8 cellular contexts compared by ENCODE assay signal in the genomic region with DNA sequence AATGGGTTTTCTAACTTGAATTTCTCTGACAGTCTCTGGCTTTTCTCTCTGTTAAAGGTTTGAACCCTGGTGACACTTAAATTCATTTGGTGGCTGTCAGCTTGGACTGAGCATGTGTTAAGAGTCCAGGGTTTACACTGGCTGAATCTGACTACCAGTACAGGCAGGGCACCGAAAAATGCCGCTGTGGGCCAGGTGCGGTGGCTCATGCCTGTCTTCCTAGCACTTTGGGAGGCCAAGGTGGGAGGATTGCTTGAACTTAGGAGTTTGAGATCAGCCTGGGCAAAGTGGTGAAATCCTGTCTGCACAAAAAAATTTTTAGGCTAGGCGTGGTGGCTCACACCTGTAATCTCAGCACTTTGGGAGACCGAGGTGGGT. TPM values are rescaled to one million over a fixed set of nuclear protein-coding genes. Genes with fewer than 3 reads are reported as not detected.
DNase-seq lines count a peak whose midpoint lies in the region; ATAC-seq and TF ChIP-seq lines count a peak whose summit lies in the region.
"Had no signal": no experiment of that assay in that cellular context is flagged by ENCODE, and none has a peak within 500 bp of the region (broad histone marks: within the 10 kb centered on the region; RNA-seq: fewer than 3 reads in every experiment).

No MANE protein-coding gene starts in this region.

- DNase-seq in HCT116 (ENCODE audit: low read depth, low spot score) (no peak), foreskin fibroblast (no peak), NCI-H1417 (lab: John Stamatoyannopoulos, UW) (no peak), HT-29 (ENCODE audit: low spot score) (no peak), SKM-1 treated with dmso at 0.1 percent for 144 hours (lab: John Stamatoyannopoulos, UW; ENCODE audit: unreplicated experiment) (no peak)
- no peak for DNase-seq in activated CD4-positive, alpha-beta memory T cell treated with anti-CD3 and anti-CD28 coated beads for 36 hours
- DNase-seq: MG63 had no signal

- H3K4me1 Mint-ChIP-seq in activated CD4-positive, alpha-beta memory T cell treated with anti-CD3 and anti-CD28 coated beads for 36 hours (ENCODE audit: low read depth), result peaks cover 62% of the 10 kb centered on the region

- H3K9ac ChIP-seq in HCT116 (ENCODE audit: low read length) (no peak overlapping the region), skeletal muscle satellite cell (ENCODE audit: low read depth, low read length) (peak overlapping the region; percentile 89)

- H3K9me2 ChIP-seq in HCT116 (ENCODE audit: insufficient read depth), result no peaks in the 10 kb centered on the region

- H3K4me1 ChIP-seq in HCT116 (ENCODE audit: control insufficient read depth in 1 of 2, insufficient read depth in 2 of 2, low read length in 2 of 2), result peaks cover 19 to 53% of the 10 kb centered on the region in 2 experiments; a peak in 3 of 4 replicates
- H3K4me1 ChIP-seq in skeletal muscle satellite cell (ENCODE audit: control insufficient read depth, insufficient read depth, low read length), result peaks cover 42% of the 10 kb centered on the region

- BruUV-seq in HCT116 (replicated peaks; lab: Mats Ljungman, UMichigan), result no TSS peak

- POLR2A ChIA-PET in HCT116 (lab: Charles Lee), result no interaction called here
- POLR2A ChIA-PET in activated CD4-positive, alpha-beta memory T cell treated with anti-CD3 and anti-CD28 coated beads for 36 hours (lab: Charles Lee), result interaction anchor here (1.0 kb wide), 1 partner anchor 8 kb away, joined by 3 read pairs; no protein-coding TSS in a partner anchor

- H2AFZ ChIP-seq in HCT116 (ENCODE audit: low read depth, low read length, poor library complexity, severe bottlenecking), result no peak overlapping the region

- peak overlapping the region; percentile 98 for H3K27ac Mint-ChIP-seq in activated CD4-positive, alpha-beta memory T cell treated with anti-CD3 and anti-CD28 coated beads for 36 hours

- peak overlapping the region; percentile 82 for H3K4me2 ChIP-seq in HCT116 (ENCODE audit: low read length)
- H3K4me2 ChIP-seq in skeletal muscle satellite cell (ENCODE audit: low read length), result peak overlapping the region; percentile 99

- TF ChIP-seq CTCF in HCT116 (IDR thresholded peaks at IDR 0.05 in 2 of 3, conservative IDR thresholded peaks at IDR 0.05 in 1 of 3; ENCODE audit: borderline replicate concordance in 1 of 3, insufficient read depth in 1 of 3, low read depth in 2 of 3, low read length in 2 of 3) (no peak), foreskin fibroblast (IDR thresholded peaks at IDR 0.05; ENCODE audit: low read depth, low read length) (no peak)

- peak overlapping the region; percentile 93 for H3K4me3 Mint-ChIP-seq in activated CD4-positive, alpha-beta memory T cell treated with anti-CD3 and anti-CD28 coated beads for 36 hours

- H3K27me3 ChIP-seq in HCT116 (ENCODE audit: insufficient read depth, low read length), result no peaks in the 10 kb centered on the region
- no peaks in the 10 kb centered on the region for H3K27me3 ChIP-seq in skeletal muscle satellite cell (ENCODE audit: control insufficient read depth, insufficient read depth, low read length)
- H3K27me3 ChIP-seq: MG63 had no signal

- peaks cover 0 to 38% of the 10 kb centered on the region in 2 experiments; a peak in 3 of 4 replicates for H3K36me3 ChIP-seq in HCT116 (ENCODE audit: control insufficient read depth in 1 of 2, insufficient read depth in 2 of 2, low read length in 2 of 2)
- peaks cover 32% of the 10 kb centered on the region for H3K36me3 ChIP-seq in skeletal muscle satellite cell (ENCODE audit: insufficient read depth, low read length)

- no peak for TF ChIP-seq RAD21 in HCT116 (IDR thresholded peaks at IDR 0.05; ENCODE audit: low read depth)

- no peak for ATAC-seq in HCT116

- TF ChIP-seq POLR2A in HCT116 (IDR thresholded peaks at IDR 0.05; ENCODE audit: borderline replicate concordance, extremely low read depth, insufficient read depth, insufficient read length), result no peak

- H3K9me3 Mint-ChIP-seq in activated CD4-positive, alpha-beta memory T cell treated with anti-CD3 and anti-CD28 coated beads for 36 hours, result no peaks in the 10 kb centered on the region

- RAD21 ChIA-PET in HCT116 (lab: Charles Lee; ENCODE audit: low non-redundant PET in 1 of 2, low total read pairs in 2 of 2, uncharacterized antibody in 2 of 2, unreplicated experiment in 2 of 2), result no interaction called here

- CTCF ChIA-PET in HCT116 (lab: Charles Lee), result no interaction called here
- CTCF ChIA-PET in activated CD4-positive, alpha-beta memory T cell treated with anti-CD3 and anti-CD28 coated beads for 36 hours (lab: Charles Lee), result interaction anchor here (1.5 to 1.9 kb wide), 3 partner anchors 12 to 772 kb away, joined by 3 to 9 read pairs (median 6); no protein-coding TSS in a partner anchor

- H3K79me2 ChIP-seq in HCT116 (ENCODE audit: insufficient read depth, low read length), result peaks cover 42% of the 10 kb centered on the region

- no peaks in the 10 kb centered on the region for H4K20me1 ChIP-seq in HCT116 (ENCODE audit: insufficient read depth)

- peaks cover 34% of the 10 kb centered on the region for H3K36me3 Mint-ChIP-seq in activated CD4-positive, alpha-beta memory T cell treated with anti-CD3 and anti-CD28 coated beads for 36 hours

- no peak overlapping the region for H3K27ac ChIP-seq in HCT116 (ENCODE audit: low read depth, low read length)

- H3K9me3 ChIP-seq in HCT116 (ENCODE audit: control insufficient read depth in 1 of 2, insufficient read depth in 1 of 2, low read depth in 1 of 2, low read length in 2 of 2) (peaks cover 0 to 1% of the 10 kb centered on the region in 2 experiments; a peak in 1 of 4 replicates), skeletal muscle satellite cell (replicated peaks; ENCODE audit: low read length) (no peaks in the 10 kb centered on the region)
- H3K9me3 ChIP-seq: MG63 had no signal

- no peak overlapping the region; a peak in 1 of 4 replicates for H3K4me3 ChIP-seq in HCT116 (replicated peaks in 1 of 2; ENCODE audit: low read depth in 1 of 2, low read length in 2 of 2)
- peak overlapping the region; percentile 82 to 96 for H3K4me3 ChIP-seq in foreskin fibroblast (ENCODE audit: low read depth in 1 of 2, low read length in 2 of 2)
- H3K4me3 ChIP-seq in skeletal muscle satellite cell (ENCODE audit: low read length), result peak overlapping the region; percentile 99

- intact Hi-C loops in HCT116 (cut with micrococcal nuclease), result loop anchor here (5.0 to 10.0 kb wide), 4 partner anchors 115 to 1032 kb away; partner anchors contain the start of genes CYB561D2, DCAF1, NPRL2 and TMEM115
- intact Hi-C loops in activated CD4-positive, alpha-beta memory T cell treated with anti-CD3 and anti-CD28 coated beads for 36 hours (cut with micrococcal nuclease), result no loop called here

- H3K27me3 Mint-ChIP-seq in activated CD4-positive, alpha-beta memory T cell treated with anti-CD3 and anti-CD28 coated beads for 36 hours, result no peaks in the 10 kb centered on the region

TF ChIP-seq in HCT116, 20 proteins besides CTCF, POLR2A, EP300 and RAD21 (continues in another document):
- TF ChIP-seq POLR2AphosphoS5 (IDR thresholded peaks at IDR 0.05; ENCODE audit: low read depth, low read length), result no peak
- TF ChIP-seq JUND (IDR thresholded peaks at IDR 0.05), result no peak
- no peak for TF ChIP-seq EZH2 (IDR thresholded peaks at IDR 0.05)
- no peak for TF ChIP-seq EGR1 (IDR thresholded peaks at IDR 0.05; ENCODE audit: low read depth)
- TF ChIP-seq SP1 (IDR thresholded peaks at IDR 0.05; ENCODE audit: low read depth), result no peak
- TF ChIP-seq, protein P1, sequence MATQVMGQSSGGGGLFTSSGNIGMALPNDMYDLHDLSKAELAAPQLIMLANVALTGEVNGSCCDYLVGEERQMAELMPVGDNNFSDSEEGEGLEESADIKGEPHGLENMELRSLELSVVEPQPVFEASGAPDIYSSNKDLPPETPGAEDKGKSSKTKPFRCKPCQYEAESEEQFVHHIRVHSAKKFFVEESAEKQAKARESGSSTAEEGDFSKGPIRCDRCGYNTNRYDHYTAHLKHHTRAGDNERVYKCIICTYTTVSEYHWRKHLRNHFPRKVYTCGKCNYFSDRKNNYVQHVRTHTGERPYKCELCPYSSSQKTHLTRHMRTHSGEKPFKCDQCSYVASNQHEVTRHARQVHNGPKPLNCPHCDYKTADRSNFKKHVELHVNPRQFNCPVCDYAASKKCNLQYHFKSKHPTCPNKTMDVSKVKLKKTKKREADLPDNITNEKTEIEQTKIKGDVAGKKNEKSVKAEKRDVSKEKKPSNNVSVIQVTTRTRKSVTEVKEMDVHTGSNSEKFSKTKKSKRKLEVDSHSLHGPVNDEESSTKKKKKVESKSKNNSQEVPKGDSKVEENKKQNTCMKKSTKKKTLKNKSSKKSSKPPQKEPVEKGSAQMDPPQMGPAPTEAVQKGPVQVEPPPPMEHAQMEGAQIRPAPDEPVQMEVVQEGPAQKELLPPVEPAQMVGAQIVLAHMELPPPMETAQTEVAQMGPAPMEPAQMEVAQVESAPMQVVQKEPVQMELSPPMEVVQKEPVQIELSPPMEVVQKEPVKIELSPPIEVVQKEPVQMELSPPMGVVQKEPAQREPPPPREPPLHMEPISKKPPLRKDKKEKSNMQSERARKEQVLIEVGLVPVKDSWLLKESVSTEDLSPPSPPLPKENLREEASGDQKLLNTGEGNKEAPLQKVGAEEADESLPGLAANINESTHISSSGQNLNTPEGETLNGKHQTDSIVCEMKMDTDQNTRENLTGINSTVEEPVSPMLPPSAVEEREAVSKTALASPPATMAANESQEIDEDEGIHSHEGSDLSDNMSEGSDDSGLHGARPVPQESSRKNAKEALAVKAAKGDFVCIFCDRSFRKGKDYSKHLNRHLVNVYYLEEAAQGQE (IDR thresholded peaks at IDR 0.05; ENCODE audit: low read depth), result no peak
- no peak for TF ChIP-seq ATF3 (IDR thresholded peaks at IDR 0.05)
- TF ChIP-seq SRF (IDR thresholded peaks at IDR 0.05; ENCODE audit: low read depth), result no peak
- no peak for TF ChIP-seq CEBPB (IDR thresholded peaks at IDR 0.05; ENCODE audit: low read depth)
- no peak for TF ChIP-seq FOSL1 (IDR thresholded peaks at IDR 0.05; ENCODE audit: low read depth)
- TF ChIP-seq TCF7L2 (IDR thresholded peaks at IDR 0.05; ENCODE audit: borderline replicate concordance, extremely low read depth, insufficient read depth, insufficient read length), result no peak

RNA-seq across cellular contexts. Expression of gene MANF, which starts 1.8 kb away (rescaled TPM):
- total RNA-seq in HCT116 (2021; ENCODE audit: unreplicated experiment), result 132 TPM
- 95.1 and 99.2 TPM in 2 replicates for polyA plus RNA-seq in HCT116 (2012)
- 100 to 1,000 TPM; 151 to 162 TPM for total RNA-seq in activated CD4-positive, alpha-beta memory T cell treated with anti-CD3 and anti-CD28 coated beads for 36 hours
- 113 and 146 TPM in 2 replicates for total RNA-seq in skeletal muscle satellite cell (2012; rRNA removed)
- total RNA-seq in HT-29 (2014; rRNA removed; shearing (Covaris generic)), result 58.8 and 62.9 TPM in 2 replicates

RNA-seq across cellular contexts. Expression of gene RBM15B, which starts 4.2 kb away (rescaled TPM):
- total RNA-seq in HCT116 (2021; ENCODE audit: unreplicated experiment), result 24.1 TPM
- polyA plus RNA-seq in HCT116 (2012), result 15.6 and 15.8 TPM in 2 replicates
- total RNA-seq in activated CD4-positive, alpha-beta memory T cell treated with anti-CD3 and anti-CD28 coated beads for 36 hours, result 10 to 100 TPM; 19.0 to 19.4 TPM
- 25.1 and 25.3 TPM in 2 replicates for total RNA-seq in skeletal muscle satellite cell (2012; rRNA removed)
- total RNA-seq in HT-29 (2014; rRNA removed; shearing (Covaris generic)), result 32.9 and 36.4 TPM in 2 replicates

Comparison
In these comparisons a context has a peak if more than half of its experiments do, and no peak if none do; other contexts are left out.
1. H3K4me3 ChIP-seq: peak in foreskin fibroblast (2 of 2) and skeletal muscle satellite cell (single experiment); none in HCT116 (0 of 2).